ENCODE assay signal across 17 cellular contexts in genomic region chr7:85074016-85074415, GRCh38.
"Had no signal": no experiment of that assay in that cellular context is flagged by ENCODE, and none has a peak within 500 bp of the region (broad histone marks: within the 10 kb centered on the region; RNA-seq: fewer than 3 reads in every experiment).

No MANE protein-coding gene starts in this region.

- H3K4me2 ChIP-seq: neural progenitor cell had no signal

- H3K27me3 ChIP-seq: esophagus muscularis mucosa, neural progenitor cell, tibial artery, uterus had no signal

- H3K4me1 ChIP-seq: esophagus muscularis mucosa, uterus had no signal

- H3K9ac ChIP-seq: neural progenitor cell had no signal

- H3K4me3 ChIP-seq: esophagus muscularis mucosa, lung, neural progenitor cell, tibial artery, uterus had no signal

- H2AFZ ChIP-seq: neural progenitor cell had no signal

- ATAC-seq: activated CD4-positive, alpha-beta T cell treated with anti-CD3 and anti-CD28 coated beads for 36 hours; activated CD8-positive, alpha-beta memory T cell treated with anti-CD3 and anti-CD28 coated beads, Interleukin-2, amount 10 ng/mL, durations not matched to agents 7 days and 5 days; activated naive CD8-positive, alpha-beta T cell treated with anti-CD3 and anti-CD28 coated beads, Interleukin-2, amount 50 U/mL, for 24 hours; left colon; sciatic nerve had no signal

- DNase-seq: activated CD4-positive, alpha-beta memory T cell treated with anti-CD3 and anti-CD28 coated beads for 36 hours; activated CD4-positive, alpha-beta T cell treated with anti-CD3 and anti-CD28 coated beads for 36 hours; activated CD8-positive, alpha-beta memory T cell treated with anti-CD3 and anti-CD28 coated beads, Interleukin-2, amount 10 ng/mL, durations not matched to agents 7 days and 5 days; activated naive CD4-positive, alpha-beta T cell treated with anti-CD3 and anti-CD28 coated beads for 36 hours; activated naive CD8-positive, alpha-beta T cell treated with anti-CD3 and anti-CD28 coated beads, Interleukin-2, amount 50 U/mL, for 24 hours; activated T-cell treated with anti-CD3 and anti-CD28 coated beads, Interleukin-2, amount 50 U/mL, for 1 hour; left colon; midbrain; naive B cell; stimulated activated CD4-positive, alpha-beta T cell treated with anti-CD3 and anti-CD28 coated beads, Interleukin-12 subunit alpha, Interleukin-12 subunit beta, amount 100 ng/mL, for 4 hours; stimulated activated CD4-positive, alpha-beta T cell treated with anti-CD3 and anti-CD28 coated beads, Interleukin-2, amount 100 ng/mL, for 24 hours; tibial artery; uterus had no signal

- H3K27ac ChIP-seq: esophagus muscularis mucosa, neural progenitor cell, tibial artery, uterus had no signal

- H3K36me3 ChIP-seq: esophagus muscularis mucosa, neural progenitor cell, tibial artery, uterus had no signal

- H3K9me3 ChIP-seq: esophagus muscularis mucosa, tibial artery, uterus had no signal
